Comparison of ENCODE assay signal across 28 cellular contexts in the genomic region with DNA sequence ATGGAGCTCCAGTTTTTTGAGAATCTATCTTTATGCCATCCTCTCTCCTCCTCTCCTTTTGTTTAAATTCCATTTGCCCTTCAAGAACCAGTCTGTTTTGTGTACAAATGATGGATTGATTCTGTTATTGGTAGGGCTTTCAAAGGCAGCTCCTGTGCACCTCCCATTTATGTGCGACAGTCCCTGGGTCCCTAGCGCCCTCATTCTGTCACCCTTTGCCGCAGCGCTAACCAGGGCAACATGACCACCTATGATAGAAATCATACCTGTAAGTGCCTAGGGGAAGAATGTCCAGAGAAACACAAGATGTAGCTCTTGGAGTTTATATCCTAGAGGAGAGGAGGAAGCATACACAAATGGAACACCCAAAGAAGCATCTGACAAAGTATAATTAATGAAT.
"Had no signal": no experiment of that assay in that cellular context is flagged by ENCODE, and none has a peak within 500 bp of the region (broad histone marks: within the 10 kb centered on the region; RNA-seq: fewer than 3 reads in every experiment).

No MANE protein-coding gene starts in this region.

- H3K4me3 ChIP-seq: neural progenitor cell, ovary, psoas muscle, right lobe of liver, sigmoid colon, suprapubic skin, testis, tibial artery, transverse colon, upper lobe of right lung, uterus had no signal

- H2AFZ ChIP-seq: neural progenitor cell, parathyroid adenoma had no signal

- DNase-seq: natural killer cell; occipital lobe; ovary; posterior cingulate gyrus; psoas muscle; right cardiac atrium; right lobe of liver; sigmoid colon; small intestine; stimulated activated CD4-positive, alpha-beta T cell treated with anti-CD3 and anti-CD28 coated beads, Interleukin-15, amount 100 ng/mL, for 24 hours; stimulated activated CD4-positive, alpha-beta T cell treated with anti-CD3 and anti-CD28 coated beads, Interleukin-2, amount 100 ng/mL, for 24 hours; stimulated activated CD4-positive, alpha-beta T cell treated with anti-CD3 and anti-CD28 coated beads, Interleukin-2, amount 100 ng/mL, for 48 hours; stimulated activated CD4-positive, alpha-beta T cell treated with anti-CD3 and anti-CD28 coated beads, Interleukin-4, amount 100 ng/mL, for 24 hours; stimulated activated naive CD4-positive, alpha-beta T cell; stimulated activated naive CD8-positive, alpha-beta T cell treated with anti-CD3 and anti-CD28 coated beads, Interleukin-15, amount 100 ng/mL, for 72 hours; stimulated activated naive CD8-positive, alpha-beta T cell treated with anti-CD3 and anti-CD28 coated beads, Interleukin-15, Interleukin-2, amounts not matched to agents 100 U/mL and 50 U/mL, for 24 hours; testis; tibial artery; transverse colon; upper lobe of right lung; uterus had no signal

- H3K9me3 ChIP-seq: ovary, psoas muscle, right lobe of liver, sigmoid colon, suprapubic skin, testis, tibial artery, transverse colon, upper lobe of right lung, uterus had no signal

- H3K36me3 ChIP-seq: neural progenitor cell, ovary, right lobe of liver, sigmoid colon, suprapubic skin, tibial artery, transverse colon, upper lobe of right lung, uterus had no signal

- H3K4me1 Mint-ChIP-seq: stimulated activated naive CD8-positive, alpha-beta T cell treated with anti-CD3 and anti-CD28 coated beads, Interleukin-15, amount 100 ng/mL, for 72 hours had no signal

- H3K27ac ChIP-seq: neural progenitor cell, ovary, parathyroid adenoma, psoas muscle, right lobe of liver, sigmoid colon, suprapubic skin, testis, tibial artery, transverse colon, upper lobe of right lung, uterus had no signal

- H3K4me2 ChIP-seq: neural progenitor cell had no signal

- H3K9ac ChIP-seq: neural progenitor cell, parathyroid adenoma had no signal

- H3K27ac Mint-ChIP-seq: natural killer cell; nephron; neural progenitor cell; progenitor cell of endocrine pancreas; stimulated activated effector memory CD8-positive, alpha-beta T cell treated with anti-CD3 and anti-CD28 coated beads, Interleukin-12 subunit alpha, Interleukin-12 subunit beta, amount 100 ng/mL, for 72 hours; type B pancreatic cell had no signal

- H3K4me3 Mint-ChIP-seq: natural killer cell; nephron; neural progenitor cell; stimulated activated effector memory CD8-positive, alpha-beta T cell treated with anti-CD3 and anti-CD28 coated beads, Interleukin-12 subunit alpha, Interleukin-12 subunit beta, amount 100 ng/mL, for 72 hours; stimulated activated naive CD8-positive, alpha-beta T cell treated with anti-CD3 and anti-CD28 coated beads, Interleukin-15, amount 100 ng/mL, for 72 hours; type B pancreatic cell had no signal

- H3K27me3 ChIP-seq: ovary, right lobe of liver, sigmoid colon, suprapubic skin, testis, uterus had no signal

- ATAC-seq: natural killer cell; psoas muscle; right cardiac atrium; right lobe of liver; stimulated activated effector memory CD8-positive, alpha-beta T cell treated with anti-CD3 and anti-CD28 coated beads, Interleukin-12 subunit alpha, Interleukin-12 subunit beta, amount 100 ng/mL, for 72 hours; stimulated activated naive CD8-positive, alpha-beta T cell treated with anti-CD3 and anti-CD28 coated beads, Interleukin-15, amount 100 ng/mL, for 72 hours; stimulated activated naive CD8-positive, alpha-beta T cell treated with anti-CD3 and anti-CD28 coated beads, Interleukin-15, Interleukin-2, amounts not matched to agents 100 U/mL and 50 U/mL, for 24 hours had no signal

- H3K36me3 Mint-ChIP-seq: natural killer cell; neural progenitor cell; stimulated activated effector memory CD8-positive, alpha-beta T cell treated with anti-CD3 and anti-CD28 coated beads, Interleukin-12 subunit alpha, Interleukin-12 subunit beta, amount 100 ng/mL, for 72 hours; type B pancreatic cell had no signal

- H3K79me2 ChIP-seq: parathyroid adenoma had no signal

- H3K9me3 Mint-ChIP-seq: natural killer cell; nephron; neural progenitor cell; stimulated activated effector memory CD8-positive, alpha-beta T cell treated with anti-CD3 and anti-CD28 coated beads, Interleukin-12 subunit alpha, Interleukin-12 subunit beta, amount 100 ng/mL, for 72 hours; stimulated activated naive CD8-positive, alpha-beta T cell treated with anti-CD3 and anti-CD28 coated beads, Interleukin-15, amount 100 ng/mL, for 72 hours; type B pancreatic cell had no signal

- H3K4me1 ChIP-seq: parathyroid adenoma, psoas muscle, right lobe of liver, suprapubic skin, testis, tibial artery, transverse colon, upper lobe of right lung, uterus had no signal
